Comparison of ENCODE assay signal across 15 cellular contexts in the genomic region with DNA sequence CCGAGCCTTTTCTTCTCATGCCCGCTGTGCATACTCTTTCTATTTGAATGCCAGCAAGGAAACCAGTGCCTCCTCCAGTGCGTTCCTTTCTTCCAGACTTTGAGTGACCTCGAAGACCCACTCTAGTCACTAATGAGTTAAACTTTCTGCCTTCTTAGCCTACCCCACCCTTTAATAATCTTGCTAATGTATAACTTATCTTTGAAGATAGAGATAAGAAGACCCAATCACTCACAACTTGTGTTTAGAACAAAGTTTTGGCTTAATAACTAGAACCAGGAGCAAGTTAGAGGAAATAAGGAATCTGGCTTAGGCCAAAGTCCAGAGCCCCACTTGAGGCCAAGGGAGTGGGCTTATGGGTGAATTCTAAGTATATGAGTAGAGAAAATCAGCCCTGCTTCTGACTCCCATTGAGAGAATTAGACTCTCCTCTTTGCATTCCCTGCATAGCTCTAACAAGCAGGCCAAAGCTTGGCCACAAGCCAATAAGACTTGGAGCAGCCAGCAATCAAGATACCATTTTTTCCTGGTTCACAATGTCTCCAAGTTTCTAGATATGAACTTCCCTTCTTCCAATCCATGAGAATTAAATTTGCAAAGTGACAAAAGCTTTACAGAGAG.
DNase-seq lines count a peak whose midpoint lies in the region; ATAC-seq, FAIRE-seq and TF ChIP-seq lines count a peak whose summit lies in the region.
"Had no signal": no experiment of that assay in that cellular context is flagged by ENCODE, and none has a peak within 500 bp of the region (broad histone marks: within the 10 kb centered on the region; RNA-seq: fewer than 3 reads in every experiment).

No MANE protein-coding gene starts in this region.

- H2AFZ ChIP-seq in K562 (ENCODE audit: low read depth, low read length), result no peak overlapping the region
- H2AFZ ChIP-seq: PC-9 had no signal

- H3K9ac ChIP-seq in K562 (ENCODE audit: insufficient read depth in 1 of 2, low read depth in 2 of 2, low read length in 2 of 2), result no peak overlapping the region

- H4K20me1 ChIP-seq in K562 (replicated peaks; ENCODE audit: control insufficient read depth, insufficient read depth, low read length), result no peaks in the 10 kb centered on the region

- TF ChIP-seq CTCF in K562 (IDR thresholded peaks at IDR 0.05 in 2 of 3, conservative IDR thresholded peaks at IDR 0.05 in 1 of 3; ENCODE audit: insufficient read depth in 2 of 3, low read depth in 1 of 3, low read length in 3 of 3) (no peak), left ventricle myocardium inferior (IDR thresholded peaks at IDR 0.05; ENCODE audit: borderline replicate concordance) (no peak), retinal pigment epithelial cell (conservative IDR thresholded peaks at IDR 0.05; ENCODE audit: low read depth, low read length) (no peak)

- CTCF ChIA-PET in K562 (lab: Yijun Ruan, JAX; ENCODE audit: low intra/inter-chr PET ratio), result no interaction called here

- in situ Hi-C loops in K562 (cut with MboI), result no loop called here

- no peak for ATAC-seq in K562
- ATAC-seq in GM19397 (IDR thresholded peaks at IDR 0.05; ENCODE audit: unreplicated experiment), result no peak
- no peak for ATAC-seq in HG02588 (IDR thresholded peaks at IDR 0.05; ENCODE audit: unreplicated experiment)
- ATAC-seq in GM19328 (IDR thresholded peaks at IDR 0.05; ENCODE audit: unreplicated experiment), result no peak
- ATAC-seq: activated CD8-positive, alpha-beta T cell treated with anti-CD3 and anti-CD28 coated beads, Interleukin-2, amount 10 ng/mL, durations not matched to agents 7 days and 5 days; HCT116 had no signal

- no peak for TF ChIP-seq RAD21 in K562 (CRISPR knock-in tag; conservative IDR thresholded peaks at IDR 0.05 in 1 of 2, IDR thresholded peaks at IDR 0.05 in 1 of 2)

- H3K27ac ChIP-seq in K562 (ENCODE audit: extremely low read depth, low read depth, low read length), result no peak overlapping the region
- H3K27ac ChIP-seq in left ventricle myocardium inferior (replicated peaks), result peak overlapping the region; percentile 4
- H3K27ac ChIP-seq: PC-9 had no signal

- no peak overlapping the region for H3K4me2 ChIP-seq in K562 (ENCODE audit: insufficient read depth, low read length)
- H3K4me2 ChIP-seq: PC-9, smooth muscle cell had no signal

- peak; percentile 38 for DNase-seq in EL
- DNase-seq in K562 (ENCODE audit: extremely low read depth in 1 of 4, low spot score in 3 of 4), result no peak
- DNase-seq in left ventricle myocardium inferior, result peak; percentile 31
- DNase-seq in retinal pigment epithelial cell (ENCODE audit: low read depth), result peak; percentile 71
- no peak for DNase-seq in DMS153 treated with DMSO at 0.1 percent for 48 hours (lab: John Stamatoyannopoulos, UW; ENCODE audit: unreplicated experiment)
- DNase-seq: activated CD8-positive, alpha-beta T cell treated with anti-CD3 and anti-CD28 coated beads, Interleukin-2, amount 10 ng/mL, durations not matched to agents 7 days and 5 days; activated naive CD4-positive, alpha-beta T cell treated with Interleukin-2 at 50 U/mL for 16 hours; naive B cell; NCI-H2081 treated with DMSO at 0.1 percent for 48 hours had no signal

- no peaks in the 10 kb centered on the region for H3K9me1 ChIP-seq in K562 (ENCODE audit: control insufficient read depth, insufficient read depth, low read length)

- BruUV-seq in K562 (replicated peaks; lab: Mats Ljungman, UMichigan), result no TSS peak

- FAIRE-seq in K562 (lab: Jason Lieb, UNC), result no peak

- H3K9me3 ChIP-seq in K562 (replicated peaks; ENCODE audit: control insufficient read depth, insufficient read depth, low read depth, low read length) (no peaks in the 10 kb centered on the region), left ventricle myocardium inferior (replicated peaks) (no peaks in the 10 kb centered on the region)

- 0% methylated on average over 4 of the region's 4 CpGs for WGBS in K562 (ENCODE audit: insufficient coverage, low coverage, missing lambda C conversion rate)

- H3K4me1 ChIP-seq in K562 (replicated peaks in 1 of 2; ENCODE audit: control insufficient read depth in 2 of 2, insufficient read depth in 2 of 2, low read length in 2 of 2) (no peaks in the 10 kb centered on the region), left ventricle myocardium inferior (peaks cover 18% of the 10 kb centered on the region)

- H3K27me3 ChIP-seq in K562 (ENCODE audit: control insufficient read depth in 2 of 2, insufficient read depth in 2 of 2, low read length in 2 of 2) (peaks cover 0 to 2% of the 10 kb centered on the region in 2 experiments; a peak in 2 of 5 replicates), left ventricle myocardium inferior (ENCODE audit: low read depth) (no peaks in the 10 kb centered on the region)

- H3K79me2 ChIP-seq in K562 (ENCODE audit: control insufficient read depth, insufficient read depth, low read length), result no peaks in the 10 kb centered on the region

- H3K36me3 ChIP-seq in K562 (ENCODE audit: control insufficient read depth, insufficient read depth, low read length) (no peaks in the 10 kb centered on the region), left ventricle myocardium inferior (no peaks in the 10 kb centered on the region)

- H3K4me3 ChIP-seq in K562, result no peak overlapping the region
- H3K4me3 ChIP-seq in left ventricle myocardium inferior, result no peak overlapping the region
- no peak overlapping the region for H3K4me3 ChIP-seq in retinal pigment epithelial cell (ENCODE audit: low read length)
- H3K4me3 ChIP-seq: PC-9, smooth muscle cell had no signal

- no peak for TF ChIP-seq POLR2A in K562 (conservative IDR thresholded peaks at IDR 0.05)

- no peak for TF ChIP-seq EP300 in K562 (IDR thresholded peaks at IDR 0.05; ENCODE audit: low read length)

- intact Hi-C loops in K562 (cut with micrococcal nuclease), result no loop called here
- intact Hi-C loops in left ventricle myocardium inferior (cut with micrococcal nuclease), result no loop called here

- POLR2A ChIA-PET in K562 (lab: Yijun Ruan, JAX), result no interaction called here

TF ChIP-seq in K562, 482 proteins besides CTCF, POLR2A, EP300 and RAD21:
- no peak for TF ChIP-seq POLR3A (IDR thresholded peaks at IDR 0.05; ENCODE audit: borderline replicate concordance, extremely low read depth, insufficient read depth, insufficient read length)
- TF ChIP-seq NFIC (IDR thresholded peaks at IDR 0.05), result peak; percentile 54; the same call in 1 of the 2 replicates

Comparison
In these comparisons a context has a peak if more than half of its experiments do, and no peak if none do; other contexts are left out.
1. DNase-seq: peak in EL (single experiment), left ventricle myocardium inferior (single experiment) and retinal pigment epithelial cell (single experiment); none in K562 (0 of 4) and DMS153 treated with DMSO at 0.1 percent for 48 hours (single experiment).